14 cellular contexts compared by ENCODE assay signal in the genomic region with DNA sequence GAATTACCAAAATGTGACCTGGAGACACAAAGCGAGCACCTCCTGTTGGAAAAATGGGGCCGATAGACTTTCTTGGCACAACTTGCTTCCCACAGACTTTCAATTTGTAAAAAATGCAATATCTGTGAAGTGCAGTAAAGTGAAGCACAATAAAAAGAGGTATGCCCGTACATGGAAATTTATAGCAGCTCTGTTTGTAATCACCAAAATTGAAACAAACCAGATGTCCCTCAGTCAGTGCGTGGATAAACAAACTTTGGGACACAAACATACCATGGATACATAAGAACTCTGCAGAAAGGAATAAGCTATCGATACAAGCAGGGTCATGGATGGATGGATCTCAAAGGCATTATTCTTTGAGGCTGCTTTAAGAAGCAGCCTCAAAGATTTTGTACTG. TPM values are rescaled to one million over a fixed set of nuclear protein-coding genes. Genes with fewer than 3 reads are reported as not detected.
DNase-seq lines count a peak whose midpoint lies in the region; ATAC-seq and TF ChIP-seq lines count a peak whose summit lies in the region.
"Had no signal": no experiment of that assay in that cellular context is flagged by ENCODE, and none has a peak within 500 bp of the region (broad histone marks: within the 10 kb centered on the region; RNA-seq: fewer than 3 reads in every experiment).

No MANE protein-coding gene starts in this region.

- peaks cover 59% of the 10 kb centered on the region for H3F3A ChIP-seq in smooth muscle cell (ENCODE audit: low read depth)

- WGBS in smooth muscle cell (ENCODE audit: low lambda C conversion rate), result 25% methylated on average over 5 of the region's 5 CpGs
- WGBS in spleen, 5 donors, result 80 to 88% (median 87%) methylated on average over 5 of the region's 5 CpGs

- no peak for TF ChIP-seq POLR2A in spleen (IDR thresholded peaks at IDR 0.05)

- H3K27ac ChIP-seq in CD4-positive, CD25-positive, alpha-beta regulatory T cell (ENCODE audit: insufficient read depth, low read length, poor library complexity, severe bottlenecking), result no peak overlapping the region
- peak overlapping the region; percentile 96 for H3K27ac ChIP-seq in smooth muscle cell (ENCODE audit: low read depth)
- peak overlapping the region in 2 of 8 donors; percentile 15 to 33 for H3K27ac ChIP-seq in spleen

- peaks cover 0 to 2% (median 0%) of the 10 kb centered on the region in 7 donors for H3K9me3 Mint-ChIP-seq in CD4-positive, CD25-positive, alpha-beta regulatory T cell
- no peaks in the 10 kb centered on the region for H3K9me3 Mint-ChIP-seq in IgD-negative memory B cell
- H3K9me3 Mint-ChIP-seq: stimulated activated effector memory CD8-positive, alpha-beta T cell treated with anti-CD3 and anti-CD28 coated beads, Interleukin-12 subunit alpha, Interleukin-12 subunit beta, amount 100 ng/mL, for 72 hours had no signal

- in situ Hi-C loops in ACHN (cut with HindIII; ENCODE audit: low pct_ligation_motif_present, low pct_unique_long_range_greater_than_20kb, low sequenced_read_pairs), result no loop called here

- H3K4me1 Mint-ChIP-seq in CD4-positive, CD25-positive, alpha-beta regulatory T cell, result peaks cover 50 to 89% (median 68%) of the 10 kb centered on the region in 4 donors
- peaks cover 43 to 67% (median 54%) of the 10 kb centered on the region in 3 donors for H3K4me1 Mint-ChIP-seq in IgD-negative memory B cell

- peaks cover 12% of the 10 kb centered on the region for H4K20me1 ChIP-seq in smooth muscle cell (ENCODE audit: low read depth)

- no peak overlapping the region for H3K4me3 ChIP-seq in CD4-positive, CD25-positive, alpha-beta regulatory T cell (ENCODE audit: low read depth, low read length)
- no peak overlapping the region for H3K4me3 ChIP-seq in fibroblast of mammary gland (ENCODE audit: control insufficient read depth, low read depth, low read length)
- H3K4me3 ChIP-seq in smooth muscle cell, result no peak overlapping the region
- no peak overlapping the region for H3K4me3 ChIP-seq in spleen
- H3K4me3 ChIP-seq: K562 had no signal

- peaks cover 38% of the 10 kb centered on the region for H3K79me2 ChIP-seq in smooth muscle cell (ENCODE audit: low read depth)

- no peak for ATAC-seq in CD4-positive, CD25-positive, alpha-beta regulatory T cell (ENCODE audit: low read depth in 2 of 2)
- ATAC-seq: K562; stimulated activated effector memory CD8-positive, alpha-beta T cell treated with anti-CD3 and anti-CD28 coated beads, Interleukin-12 subunit alpha, Interleukin-12 subunit beta, amount 100 ng/mL, for 72 hours had no signal

- H3K9me3 ChIP-seq in CD4-positive, CD25-positive, alpha-beta regulatory T cell (ENCODE audit: control insufficient read depth in 2 of 2, low read length in 2 of 2), result no peaks in the 10 kb centered on the region
- H3K9me3 ChIP-seq in smooth muscle cell (replicated peaks; ENCODE audit: low read depth) (no peaks in the 10 kb centered on the region), spleen (no peaks in the 10 kb centered on the region)

- peaks cover 13% of the 10 kb centered on the region for H3K36me3 ChIP-seq in CD4-positive, CD25-positive, alpha-beta regulatory T cell (ENCODE audit: control insufficient read depth, insufficient read depth, low read length)
- H3K36me3 ChIP-seq in smooth muscle cell (ENCODE audit: low read depth) (no peaks in the 10 kb centered on the region), spleen (peaks cover 0 to 26% (median 0%) of the 10 kb centered on the region in 6 donors)

- peak overlapping the region; percentile 75 for H3K4me2 ChIP-seq in smooth muscle cell

- TF ChIP-seq CTCF in fibroblast of mammary gland (conservative IDR thresholded peaks at IDR 0.05; ENCODE audit: control insufficient read depth, insufficient read depth, low read depth, low read length), result no peak
- no peak for TF ChIP-seq CTCF in smooth muscle cell (IDR thresholded peaks at IDR 0.05; ENCODE audit: borderline replicate concordance, insufficient read depth, poor library complexity, severe bottlenecking)
- TF ChIP-seq CTCF in spleen (IDR thresholded peaks at IDR 0.05 in 8 of 11, conservative IDR thresholded peaks at IDR 0.05 in 3 of 11), result no peak

- intact Hi-C loops in spleen (cut with DNase I; ENCODE audit: low total_unique reads), result no loop called here

- no peak for DNase-seq in CD4-positive, CD25-positive, alpha-beta regulatory T cell
- DNase-seq in fibroblast of mammary gland (ENCODE audit: low read depth), result peak; percentile 16
- DNase-seq in smooth muscle cell (lab: John Stamatoyannopoulos, UW; ENCODE audit: unreplicated experiment), result no peak
- no peak for DNase-seq in spleen
- no peak for DNase-seq in NCI-H187 treated with DMSO at 0.1 percent for 48 hours (lab: John Stamatoyannopoulos, UW)
- DNase-seq in ACHN, result no peak
- DNase-seq: mesendoderm, NCI-H1092 treated with DMSO at 0.1 percent for 48 hours, NCI-H2171, occipital lobe, SHP77 treated with DMSO at 0.1 percent for 48 hours had no signal

- peak overlapping the region; percentile 37 for H3K9ac ChIP-seq in smooth muscle cell (ENCODE audit: low read depth)

- H3K36me3 Mint-ChIP-seq in CD4-positive, CD25-positive, alpha-beta regulatory T cell, result peaks cover 22% of the 10 kb centered on the region
- peaks cover 15% of the 10 kb centered on the region for H3K36me3 Mint-ChIP-seq in IgD-negative memory B cell

- peak overlapping the region; percentile 49 to 83 (median 66) for H3K27ac Mint-ChIP-seq in CD4-positive, CD25-positive, alpha-beta regulatory T cell
- H3K27ac Mint-ChIP-seq in IgD-negative memory B cell, result peak overlapping the region; percentile 8 to 92 (median 28)

- peaks cover 52% of the 10 kb centered on the region for H3K4me1 ChIP-seq in CD4-positive, CD25-positive, alpha-beta regulatory T cell (ENCODE audit: control insufficient read depth, insufficient read depth, low read length, poor library complexity, severe bottlenecking)
- H3K4me1 ChIP-seq in smooth muscle cell (ENCODE audit: low read depth), result peaks cover 35% of the 10 kb centered on the region
- peaks cover 16 to 81% (median 45%) of the 10 kb centered on the region in 6 donors for H3K4me1 ChIP-seq in spleen

- H3K27me3 ChIP-seq in CD4-positive, CD25-positive, alpha-beta regulatory T cell (ENCODE audit: control insufficient read depth, insufficient read depth, low read length), result no peaks in the 10 kb centered on the region
- H3K27me3 ChIP-seq in smooth muscle cell (ENCODE audit: low read depth) (no peaks in the 10 kb centered on the region), spleen (replicated peaks in 1 of 7) (no peaks in the 10 kb centered on the region)

- H2AFZ ChIP-seq in smooth muscle cell (ENCODE audit: low read depth), result no peak overlapping the region

- peak overlapping the region in 1 of 4 donors; percentile 8 for H3K4me3 Mint-ChIP-seq in CD4-positive, CD25-positive, alpha-beta regulatory T cell
- H3K4me3 Mint-ChIP-seq in IgD-negative memory B cell, result peak overlapping the region in 1 of 4 donors; percentile 39
- H3K4me3 Mint-ChIP-seq: stimulated activated effector memory CD8-positive, alpha-beta T cell treated with anti-CD3 and anti-CD28 coated beads, Interleukin-12 subunit alpha, Interleukin-12 subunit beta, amount 100 ng/mL, for 72 hours had no signal

- H3K27me3 Mint-ChIP-seq in CD4-positive, CD25-positive, alpha-beta regulatory T cell, result no peaks in the 10 kb centered on the region
- no peaks in the 10 kb centered on the region for H3K27me3 Mint-ChIP-seq in IgD-negative memory B cell

RNA-seq across cellular contexts. Expression of gene ARID5B, which starts 33.6 kb away (rescaled TPM):
- total RNA-seq in CD4-positive, CD25-positive, alpha-beta regulatory T cell, result 169 TPM
- 10 to 100 TPM; 58.1 to 67.2 (median 62.5) TPM for polyA plus RNA-seq in CD4-positive, CD25-positive, alpha-beta regulatory T cell
- polyA plus RNA-seq in IgD-negative memory B cell (154 TPM), smooth muscle cell (49.0 and 52.7 TPM in 2 replicates), spleen (1 to 10 TPM; 5.6 to 9.0 (median 6.8) TPM)
- total RNA-seq in smooth muscle cell (67.6 and 69.4 TPM in 2 replicates), spleen (10 to 100 TPM; 40.1 to 70.7 (median 46.9) TPM)
